ENCODE assay signal across 10 cellular contexts in the genomic region with DNA sequence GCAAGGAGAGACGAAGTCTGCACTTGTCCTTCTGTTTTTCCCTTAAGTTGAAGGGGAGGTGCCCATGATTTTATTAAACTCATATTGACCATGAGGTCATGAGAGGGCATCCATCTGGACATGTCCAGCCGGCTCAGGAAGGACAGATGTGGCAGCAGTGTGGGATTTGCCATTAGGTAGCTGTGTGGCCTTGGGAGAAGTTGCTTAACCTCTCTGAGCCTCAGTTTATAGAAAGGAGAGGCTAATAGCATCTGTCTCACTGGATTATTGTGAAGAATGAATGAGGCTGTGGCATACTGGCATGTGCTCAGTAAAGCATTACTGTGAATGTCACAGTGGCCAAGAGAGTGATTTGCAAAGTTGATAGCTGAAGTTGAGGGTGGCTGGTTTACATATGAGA. TPM values are rescaled to one million over a fixed set of nuclear protein-coding genes. Genes with fewer than 3 reads are reported as not detected.
A peak's percentile ranks its signal among the peaks of the same experiment; 100 is the strongest.
DNase-seq lines count a peak whose midpoint lies in the region; ATAC-seq and TF ChIP-seq lines count a peak whose summit lies in the region.
"Had no signal": no experiment of that assay in that cellular context is flagged by ENCODE, and none has a peak within 500 bp of the region (broad histone marks: within the 10 kb centered on the region; RNA-seq: fewer than 3 reads in every experiment).

No MANE protein-coding gene starts in this region.

- peaks cover 0 to 9% (median 0%) of the 10 kb centered on the region in 11 donors for H3K9me3 ChIP-seq in heart right ventricle
- H3K9me3 ChIP-seq in thoracic aorta, result no peaks in the 10 kb centered on the region

- H3K4me3 ChIP-seq in heart right ventricle, result peak overlapping the region in 9 of 10 donors; percentile 74 to 100 (median 93)
- H3K4me3 ChIP-seq in thoracic aorta, result peak overlapping the region; percentile 77

- H3K36me3 ChIP-seq in heart right ventricle, result peaks cover 0 to 46% (median 21%) of the 10 kb centered on the region in 9 donors
- peaks cover 3% of the 10 kb centered on the region for H3K36me3 ChIP-seq in thoracic aorta

- peaks cover 10 to 29% of the 10 kb centered on the region in 2 donors for H3K36me3 Mint-ChIP-seq in activated naive CD4-positive, alpha-beta T cell treated with anti-CD3 and anti-CD28 coated beads, Interleukin-2, amount 50 U/mL, for 72 hours
- H3K36me3 Mint-ChIP-seq in immature natural killer cell, result peaks cover 0 to 18% (median 16%) of the 10 kb centered on the region in 3 donors

- intact Hi-C loops in heart right ventricle (cut with DNase I) (loop anchor here in 1 of 10 donors (5.0 kb wide), 1 partner anchor 586 kb away; a partner anchor contains a TSS), Right ventricle myocardium superior (cut with DNase I) (no loop called here)

- peaks cover 29 to 30% of the 10 kb centered on the region in 2 donors for H3K4me1 Mint-ChIP-seq in immature natural killer cell

- ATAC-seq in heart right ventricle (no peak), Right ventricle myocardium superior (ENCODE audit: poor library complexity) (no peak), thoracic aorta (ENCODE audit: insufficient number of reproducible peaks, low FRiP score, low read depth) (no peak), HG03460 (IDR thresholded peaks at IDR 0.05; ENCODE audit: unreplicated experiment) (no peak)
- no peak for ATAC-seq in activated naive CD4-positive, alpha-beta T cell treated with anti-CD3 and anti-CD28 coated beads, Interleukin-2, amount 50 U/mL, for 72 hours

- WGBS in heart right ventricle, 2 donors, result 36 to 39% methylated on average over 2 of the region's 2 CpGs

- H3K4me1 ChIP-seq in heart right ventricle (peaks cover 26 to 64% (median 56%) of the 10 kb centered on the region in 9 donors), thoracic aorta (ENCODE audit: control insufficient read depth in 1 of 2, low read depth in 2 of 2) (peaks cover 38 to 47% of the 10 kb centered on the region in 2 donors)

- H3K4me3 Mint-ChIP-seq in immature natural killer cell, result peak overlapping the region; percentile 95 to 99 (median 98)

- peaks cover 15% of the 10 kb centered on the region in 2 donors for H3K9me3 Mint-ChIP-seq in activated naive CD4-positive, alpha-beta T cell treated with anti-CD3 and anti-CD28 coated beads, Interleukin-2, amount 50 U/mL, for 72 hours
- H3K9me3 Mint-ChIP-seq in immature natural killer cell, result peaks cover 3 to 20% (median 12%) of the 10 kb centered on the region in 6 donors

- peak overlapping the region; percentile 96 to 97 for H3K27ac Mint-ChIP-seq in activated naive CD4-positive, alpha-beta T cell treated with anti-CD3 and anti-CD28 coated beads, Interleukin-2, amount 50 U/mL, for 72 hours
- H3K27ac Mint-ChIP-seq in immature natural killer cell, result peak overlapping the region; percentile 64 to 99 (median 80)

- H3K27me3 ChIP-seq in heart right ventricle, result no peaks in the 10 kb centered on the region
- H3K27me3 ChIP-seq in thoracic aorta (replicated peaks; ENCODE audit: insufficient read depth), result no peaks in the 10 kb centered on the region

- TF ChIP-seq CTCF in heart right ventricle (IDR thresholded peaks at IDR 0.05) (no peak), thoracic aorta (IDR thresholded peaks at IDR 0.05) (no peak)

- no peak for DNase-seq in heart right ventricle
- no peak for DNase-seq in Right ventricle myocardium superior
- DNase-seq in activated naive CD4-positive, alpha-beta T cell treated with anti-CD3 and anti-CD28 coated beads, Interleukin-2, amount 50 U/mL, for 72 hours (ENCODE audit: low spot score in 2 of 2), result no peak
- DNase-seq in immature natural killer cell, result no peak
- DNase-seq in thoracic aorta (ENCODE audit: low spot score), result no peak
- DNase-seq in HPDE6-E6E7 (ENCODE audit: extremely low spot score), result no peak
- DNase-seq in cerebellar cortex (ENCODE audit: low spot score), result no peak
- DNase-seq: GOT3, NCI-H1930 had no signal

- H3K27ac ChIP-seq in heart right ventricle, result peak overlapping the region in 3 of 10 donors; percentile 91 to 94 (median 93)
- H3K27ac ChIP-seq in thoracic aorta, result no peak overlapping the region

- peaks cover 2 to 10% (median 7%) of the 10 kb centered on the region in 3 donors for H3K27me3 Mint-ChIP-seq in immature natural killer cell (ENCODE audit: low read depth in 3 of 3)

RNA-seq across cellular contexts. Expression of gene TIMM22, which starts 1.2 kb away (rescaled TPM):
- 10 to 100 TPM; 15.0 to 19.8 (median 18.5) TPM for total RNA-seq in heart right ventricle
- polyA plus RNA-seq in heart right ventricle, result 10 to 100 TPM; 12.5 to 14.8 TPM
- total RNA-seq in Right ventricle myocardium superior, result 17.1 TPM
- 10 to 100 TPM in 1 of 2 donors, 1 to 10 TPM in 1; 2.4 to 10.0 TPM for total RNA-seq in activated naive CD4-positive, alpha-beta T cell treated with anti-CD3 and anti-CD28 coated beads, Interleukin-2, amount 50 U/mL, for 72 hours
- 10 to 100 TPM; 22.0 to 26.9 (median 24.4) TPM for polyA plus RNA-seq in immature natural killer cell
- 10 to 100 TPM; 12.6 to 13.0 TPM for total RNA-seq in thoracic aorta

RNA-seq across cellular contexts. Expression of gene NXN, which starts 18.5 kb away (rescaled TPM):
- total RNA-seq in heart right ventricle (10 to 100 TPM; 11.6 to 24.4 (median 15.9) TPM), Right ventricle myocardium superior (20.2 TPM), thoracic aorta (10 to 100 TPM; 13.9 to 18.9 TPM)
- polyA plus RNA-seq in heart right ventricle (10 to 100 TPM in 1 of 2 donors, 1 to 10 TPM in 1; 9.9 to 20.8 TPM), immature natural killer cell (under 1 TPM in 1 of 3 donors, not detected in 2; 0.19 TPM)
- total RNA-seq in activated naive CD4-positive, alpha-beta T cell treated with anti-CD3 and anti-CD28 coated beads, Interleukin-2, amount 50 U/mL, for 72 hours, result under 1 TPM; 0.39 to 0.80 TPM

Comparison
In these comparisons a context has a peak if more than half of its experiments do, and no peak if none do; other contexts are left out.
1. RNA of gene NXN, which starts 18.5 kb away (total RNA-seq): 20.2 TPM in Right ventricle myocardium superior (single experiment), 13.9 to 18.9 TPM in thoracic aorta and 11.6 to 24.4 TPM in heart right ventricle; 0.39 to 0.80 TPM in activated naive CD4-positive, alpha-beta T cell treated with anti-CD3 and anti-CD28 coated beads, Interleukin-2, amount 50 U/mL, for 72 hours; every median in the first group is over 4 times any median in the second.